In genomic region chr2:171923206-171923605, GRCh38 we compare ENCODE assay signal across 8 cellular contexts.
DNase-seq lines count a peak whose midpoint lies in the region; ATAC-seq lines count a peak whose summit lies in the region.

No MANE protein-coding gene starts in this region.

- H3K36me3 Mint-ChIP-seq in T-helper 2 cell treated with Interferon-gamma antibody and Interleukin-4, amounts not matched to agents 5 μg/mL and 100 μg/mL, for 36 hours (ENCODE audit: low read depth): peaks cover 29% of the 10 kb centered on the region

- H3K9me3 ChIP-seq in mucosa of rectum (ENCODE audit: control insufficient read depth in 2 of 2, low read length in 2 of 2): no peaks in the 10 kb centered on the region

- H3K9me3 Mint-ChIP-seq in T-helper 2 cell treated with Interferon-gamma antibody and Interleukin-4, amounts not matched to agents 5 μg/mL and 100 μg/mL, for 36 hours: no peaks in the 10 kb centered on the region

- no peak for DNase-seq in T-helper 2 cell treated with Interferon-gamma antibody and Interleukin-4, amounts not matched to agents 5 μg/mL and 100 μg/mL, for 36 hours (ENCODE audit: low spot score)
- DNase-seq in T-helper 2 cell (no peak), NCI-H774 (lab: John Stamatoyannopoulos, UW) (peak; percentile 12), GM19238 (ENCODE audit: insufficient read length, low spot score) (no peak)
- no peak for DNase-seq in stimulated activated CD4-positive, alpha-beta T cell treated with anti-CD3 and anti-CD28 coated beads, Interleukin-12 subunit alpha, Interleukin-12 subunit beta, amount 100 ng/mL, for 4 hours

- peak overlapping the region; percentile 90 to 98 for H3K9ac ChIP-seq in mucosa of rectum (ENCODE audit: low read depth in 1 of 2, low read length in 2 of 2)

- H3K27ac ChIP-seq in cingulate gyrus (ENCODE audit: low read depth, low read length): peak overlapping the region; percentile 70
- H3K27ac ChIP-seq in mucosa of rectum (ENCODE audit: low read depth in 2 of 2, low read length in 2 of 2): peak overlapping the region; percentile 92 to 93

- H3K27ac Mint-ChIP-seq in T-helper 2 cell treated with Interferon-gamma antibody and Interleukin-4, amounts not matched to agents 5 μg/mL and 100 μg/mL, for 36 hours: peak overlapping the region; percentile 98

- peaks cover 15 to 17% of the 10 kb centered on the region in 2 donors for H3K4me1 ChIP-seq in mucosa of rectum (ENCODE audit: control insufficient read depth in 2 of 2, insufficient read depth in 2 of 2, low read length in 2 of 2)

- peaks cover 25% of the 10 kb centered on the region for H3K4me1 Mint-ChIP-seq in T-helper 2 cell treated with Interferon-gamma antibody and Interleukin-4, amounts not matched to agents 5 μg/mL and 100 μg/mL, for 36 hours (ENCODE audit: low read depth)

- H3K4me3 ChIP-seq in mucosa of rectum (ENCODE audit: low read length in 2 of 2): peak overlapping the region; percentile 88 to 100

- H3K36me3 ChIP-seq in mucosa of rectum (ENCODE audit: control insufficient read depth in 2 of 2, insufficient read depth in 2 of 2, low read length in 2 of 2): no peaks in the 10 kb centered on the region

- H3K27me3 ChIP-seq in mucosa of rectum (ENCODE audit: control insufficient read depth in 2 of 2, insufficient read depth in 2 of 2, low read length in 2 of 2): no peaks in the 10 kb centered on the region

- peak overlapping the region; percentile 94 for H3K4me3 Mint-ChIP-seq in T-helper 2 cell treated with Interferon-gamma antibody and Interleukin-4, amounts not matched to agents 5 μg/mL and 100 μg/mL, for 36 hours

- H3K27me3 Mint-ChIP-seq in T-helper 2 cell treated with Interferon-gamma antibody and Interleukin-4, amounts not matched to agents 5 μg/mL and 100 μg/mL, for 36 hours (ENCODE audit: low read depth): no peaks in the 10 kb centered on the region

- no peak for ATAC-seq in HG03469 (IDR thresholded peaks at IDR 0.05; ENCODE audit: unreplicated experiment)
